ENCODE assay signal across 22 cellular contexts in the genomic region with DNA sequence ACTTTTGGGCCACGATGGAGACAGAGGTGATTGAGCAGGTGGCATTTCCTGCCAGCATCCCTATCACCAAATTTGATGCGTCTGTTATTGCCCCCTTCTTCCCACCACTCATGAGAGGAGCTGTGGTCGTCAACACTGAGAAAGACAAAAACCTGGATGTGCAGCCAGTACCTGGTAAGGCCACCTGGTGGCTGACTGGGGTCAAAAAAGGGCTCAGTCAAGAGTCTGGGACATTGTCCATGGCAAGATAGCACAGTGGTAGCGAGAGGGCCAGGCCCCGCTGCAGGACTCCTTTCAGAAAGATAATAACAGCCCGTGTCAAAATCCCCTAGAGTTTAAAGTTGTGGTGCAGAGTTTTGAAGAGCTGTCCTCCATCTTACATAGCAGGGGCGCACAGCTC. TPM values are rescaled to one million over a fixed set of nuclear protein-coding genes. Genes with fewer than 3 reads are reported as not detected.
DNase-seq lines count a peak whose midpoint lies in the region; ATAC-seq and TF ChIP-seq lines count a peak whose summit lies in the region.
"Had no signal": no experiment of that assay in that cellular context is flagged by ENCODE, and none has a peak within 500 bp of the region (broad histone marks: within the 10 kb centered on the region; RNA-seq: fewer than 3 reads in every experiment).

No MANE protein-coding gene starts in this region.

- no peak for TF ChIP-seq CTCF in activated CD8-positive, alpha-beta T cell treated with anti-CD3 and anti-CD28 coated beads for 36 hours (IDR thresholded peaks at IDR 0.05)
- TF ChIP-seq CTCF in H9 (conservative IDR thresholded peaks at IDR 0.05) (peak; percentile 56; the same call in 2 of the 3 replicates), WTC11 (IDR thresholded peaks at IDR 0.05) (no peak)

- no peaks in the 10 kb centered on the region for H3K79me1 ChIP-seq in H9 (ENCODE audit: insufficient read depth, low read depth, low read length, poor library complexity, severe bottlenecking)

- H2BK20ac ChIP-seq in H9 (ENCODE audit: low read depth, low read length, poor library complexity, severe bottlenecking), result no peak overlapping the region

- WGBS in H9 (ENCODE audit: extremely low coverage, insufficient read length, low lambda C conversion rate), result no CpG with 5 or more reads among the region's 7 CpGs

- H3T11ph ChIP-seq in H9 (ENCODE audit: low read length), result no peak overlapping the region

- no peak overlapping the region for H3K23ac ChIP-seq in H9 (ENCODE audit: insufficient read length, low read depth, low read length)

- no peak overlapping the region for H3K4me2 ChIP-seq in H9 (ENCODE audit: insufficient read depth, insufficient read length, low read length)

- H3K4me1 ChIP-seq in H9 (ENCODE audit: insufficient read depth, low read length), result no peaks in the 10 kb centered on the region; the same call in 1 of the 2 replicates
- H3K4me1 ChIP-seq: colonic mucosa, pancreas had no signal

- H3K4me3 Mint-ChIP-seq in activated CD8-positive, alpha-beta T cell treated with anti-CD3 and anti-CD28 coated beads, Interleukin-2, amount 10 ng/mL, durations not matched to agents 7 days and 5 days, result no peak overlapping the region
- no peak overlapping the region for H3K4me3 Mint-ChIP-seq in activated CD8-positive, alpha-beta T cell treated with anti-CD3 and anti-CD28 coated beads for 36 hours
- H3K4me3 Mint-ChIP-seq in H9 (no peak overlapping the region), WTC11 (no peak overlapping the region)
- peak overlapping the region; percentile 41 for H3K4me3 Mint-ChIP-seq in natural killer cell treated with Interleukin-12 subunit alpha and Interleukin-12 subunit beta and Interleukin-15 and Interleukin-18, amount 100 ng/mL, for 72 hours
- H3K4me3 Mint-ChIP-seq: activated T-helper 17 cell treated with anti-CD3 and anti-CD28 coated beads, Interleukin-2, amount 50 U/mL, for 72 hours had no signal

- H3K9me3 ChIP-seq in H9 (ENCODE audit: control insufficient read depth, low read depth, low read length), result no peaks in the 10 kb centered on the region
- H3K9me3 ChIP-seq: colonic mucosa, pancreas, upper lobe of left lung had no signal

- H3K23me2 ChIP-seq in H9 (ENCODE audit: insufficient read length, low read depth, low read length, poor library complexity, severe bottlenecking), result no peaks in the 10 kb centered on the region

- no peaks in the 10 kb centered on the region for H3K27me3 ChIP-seq in H9 (ENCODE audit: insufficient read depth, low read length)
- H3K27me3 ChIP-seq: colonic mucosa, pancreas, upper lobe of left lung had no signal

- H4K5ac ChIP-seq in H9 (ENCODE audit: insufficient read length, low read depth, low read length), result no peak overlapping the region

- POLR2A ChIA-PET in activated CD8-positive, alpha-beta T cell treated with anti-CD3 and anti-CD28 coated beads, Interleukin-2, amount 10 ng/mL, durations not matched to agents 7 days and 5 days (lab: Charles Lee), result interaction anchor here (0.6 to 1.3 kb wide), 2 partner anchors 44 to 201 kb away, joined by 3 to 4 read pairs; no protein-coding TSS in a partner anchor
- POLR2A ChIA-PET in activated CD8-positive, alpha-beta T cell treated with anti-CD3 and anti-CD28 coated beads for 36 hours (lab: Charles Lee), result no interaction called here
- POLR2A ChIA-PET in WTC11 (lab: Charles Lee), result no interaction called here

- CTCF ChIA-PET in activated CD8-positive, alpha-beta T cell treated with anti-CD3 and anti-CD28 coated beads, Interleukin-2, amount 10 ng/mL, durations not matched to agents 7 days and 5 days (lab: Charles Lee), result interaction anchor here (1.2 to 1.7 kb wide), 4 partner anchors 12 to 46 kb away, joined by 3 to 5 read pairs (median 4); a partner anchor contains a TSS
- CTCF ChIA-PET in activated CD8-positive, alpha-beta T cell treated with anti-CD3 and anti-CD28 coated beads for 36 hours (lab: Charles Lee), result interaction anchor here (1.1 kb wide), 1 partner anchor 9 kb away, joined by 4 read pairs; no protein-coding TSS in a partner anchor
- CTCF ChIA-PET in WTC11 (lab: Charles Lee), result interaction anchor here (1.0 to 1.2 kb wide), 7 partner anchors 11 to 174 kb away, joined by 3 to 7 read pairs (median 3); no protein-coding TSS in a partner anchor

- H3K4me1 Mint-ChIP-seq in activated CD8-positive, alpha-beta T cell treated with anti-CD3 and anti-CD28 coated beads, Interleukin-2, amount 10 ng/mL, durations not matched to agents 7 days and 5 days (ENCODE audit: low read depth), result peaks cover 42% of the 10 kb centered on the region
- H3K4me1 Mint-ChIP-seq in activated CD8-positive, alpha-beta T cell treated with anti-CD3 and anti-CD28 coated beads for 36 hours (ENCODE audit: low read depth), result peaks cover 20% of the 10 kb centered on the region
- H3K4me1 Mint-ChIP-seq in H9 (peaks cover 5 to 11% of the 10 kb centered on the region in 2 experiments), WTC11 (peaks cover 5% of the 10 kb centered on the region)
- peaks cover 70 to 78% of the 10 kb centered on the region in 2 donors for H3K4me1 Mint-ChIP-seq in natural killer cell treated with Interleukin-12 subunit alpha and Interleukin-12 subunit beta and Interleukin-15 and Interleukin-18, amount 100 ng/mL, for 72 hours (ENCODE audit: low read depth in 2 of 2)
- H3K4me1 Mint-ChIP-seq: activated T-helper 17 cell treated with anti-CD3 and anti-CD28 coated beads, Interleukin-2, amount 50 U/mL, for 72 hours had no signal

- no peak overlapping the region for H2AK5ac ChIP-seq in H9 (ENCODE audit: insufficient read length, low read length)

- no peaks in the 10 kb centered on the region for H3K27me3 Mint-ChIP-seq in activated CD8-positive, alpha-beta T cell treated with anti-CD3 and anti-CD28 coated beads, Interleukin-2, amount 10 ng/mL, durations not matched to agents 7 days and 5 days (ENCODE audit: low read depth)
- no peaks in the 10 kb centered on the region for H3K27me3 Mint-ChIP-seq in activated CD8-positive, alpha-beta T cell treated with anti-CD3 and anti-CD28 coated beads for 36 hours
- H3K27me3 Mint-ChIP-seq in H9 (ENCODE audit: low read depth) (no peaks in the 10 kb centered on the region), WTC11 (ENCODE audit: low read depth) (no peaks in the 10 kb centered on the region)
- H3K27me3 Mint-ChIP-seq in natural killer cell treated with Interleukin-12 subunit alpha and Interleukin-12 subunit beta and Interleukin-15 and Interleukin-18, amount 100 ng/mL, for 72 hours, result peaks cover 0 to 19% of the 10 kb centered on the region in 2 donors
- H3K27me3 Mint-ChIP-seq: activated T-helper 17 cell treated with anti-CD3 and anti-CD28 coated beads, Interleukin-2, amount 50 U/mL, for 72 hours had no signal

- H4K8ac ChIP-seq in H9 (replicated peaks; ENCODE audit: insufficient read length, low read depth, low read length), result no peak overlapping the region

- DNase-seq in activated CD8-positive, alpha-beta T cell treated with anti-CD3 and anti-CD28 coated beads, Interleukin-2, amount 10 ng/mL, durations not matched to agents 7 days and 5 days, result no peak
- DNase-seq in activated CD8-positive, alpha-beta T cell treated with anti-CD3 and anti-CD28 coated beads for 36 hours, result no peak
- DNase-seq in H9 (no peak), WTC11 (ENCODE audit: low spot score) (peak; percentile 29), NCI-H2227 (lab: John Stamatoyannopoulos, UW; ENCODE audit: unreplicated experiment) (no peak), NCI-H2029 (lab: John Stamatoyannopoulos, UW) (no peak), HK-2 (ENCODE audit: unreplicated experiment) (no peak)
- DNase-seq in natural killer cell treated with Interleukin-12 subunit alpha and Interleukin-12 subunit beta and Interleukin-15 and Interleukin-18, amount 100 ng/mL, for 72 hours (ENCODE audit: low spot score), result no peak
- DNase-seq: activated CD4-positive, alpha-beta T cell treated with anti-CD3 and anti-CD28 coated beads, Interleukin-2, amount 50 U/mL, for 1 hour; colonic mucosa; HCEC 1CT; KBM-7; kidney; midbrain; NCI-H1436; NCI-H510A treated with DMSO at 0.1 percent for 48 hours; pancreas; small intestine; stimulated activated naive CD4-positive, alpha-beta T cell; upper lobe of left lung had no signal

- intact Hi-C loops in activated CD8-positive, alpha-beta T cell treated with anti-CD3 and anti-CD28 coated beads for 36 hours (cut with micrococcal nuclease), result no loop called here

- H2AFZ ChIP-seq in H9 (ENCODE audit: low read length), result no peak overlapping the region

- H3K9me3 Mint-ChIP-seq in activated CD8-positive, alpha-beta T cell treated with anti-CD3 and anti-CD28 coated beads, Interleukin-2, amount 10 ng/mL, durations not matched to agents 7 days and 5 days (ENCODE audit: insufficient read depth), result no peaks in the 10 kb centered on the region
- no peaks in the 10 kb centered on the region for H3K9me3 Mint-ChIP-seq in activated CD8-positive, alpha-beta T cell treated with anti-CD3 and anti-CD28 coated beads for 36 hours
- H3K9me3 Mint-ChIP-seq in H9 (no peaks in the 10 kb centered on the region), WTC11 (no peaks in the 10 kb centered on the region)
- no peaks in the 10 kb centered on the region for H3K9me3 Mint-ChIP-seq in natural killer cell treated with Interleukin-12 subunit alpha and Interleukin-12 subunit beta and Interleukin-15 and Interleukin-18, amount 100 ng/mL, for 72 hours
- H3K9me3 Mint-ChIP-seq: activated T-helper 17 cell treated with anti-CD3 and anti-CD28 coated beads, Interleukin-2, amount 50 U/mL, for 72 hours had no signal

- H4K91ac ChIP-seq in H9 (ENCODE audit: insufficient read length, low read depth, low read length), result no peak overlapping the region

- H2BK15ac ChIP-seq in H9 (ENCODE audit: low read depth, low read length), result no peak overlapping the region

- no peak overlapping the region for H3K56ac ChIP-seq in H9 (ENCODE audit: insufficient read length, low read depth, low read length)

- ATAC-seq in activated CD8-positive, alpha-beta T cell treated with anti-CD3 and anti-CD28 coated beads, Interleukin-2, amount 10 ng/mL, durations not matched to agents 7 days and 5 days, result no peak
- no peak for ATAC-seq in activated CD8-positive, alpha-beta T cell treated with anti-CD3 and anti-CD28 coated beads for 36 hours
- peak; percentile 69 for ATAC-seq in WTC11
- ATAC-seq in natural killer cell treated with Interleukin-12 subunit alpha and Interleukin-12 subunit beta and Interleukin-15 and Interleukin-18, amount 100 ng/mL, for 72 hours, result peak; percentile 11 to 40
- ATAC-seq: activated T-helper 17 cell treated with anti-CD3 and anti-CD28 coated beads, Interleukin-2, amount 50 U/mL, for 72 hours; pancreas had no signal

- no peak overlapping the region for H2BK120ac ChIP-seq in H9 (ENCODE audit: low read depth, low read length, poor library complexity, severe bottlenecking)

- H4K20me1 ChIP-seq in H9 (ENCODE audit: control insufficient read depth, insufficient read depth, insufficient read length), result no peaks in the 10 kb centered on the region

- no peak overlapping the region for H3K14ac ChIP-seq in H9 (ENCODE audit: insufficient read depth, low read length)

- H3K79me2 ChIP-seq in H9 (ENCODE audit: insufficient read depth, low read length), result no peaks in the 10 kb centered on the region

- H3K36me3 Mint-ChIP-seq in activated CD8-positive, alpha-beta T cell treated with anti-CD3 and anti-CD28 coated beads, Interleukin-2, amount 10 ng/mL, durations not matched to agents 7 days and 5 days (ENCODE audit: low read depth), result peaks cover 76% of the 10 kb centered on the region
- H3K36me3 Mint-ChIP-seq in activated CD8-positive, alpha-beta T cell treated with anti-CD3 and anti-CD28 coated beads for 36 hours (ENCODE audit: low read depth), result peaks cover 58% of the 10 kb centered on the region
- H3K36me3 Mint-ChIP-seq in H9 (ENCODE audit: insufficient read depth in 1 of 3, low read depth in 3 of 3) (peaks cover 34 to 93% (median 76%) of the 10 kb centered on the region in 3 experiments; a peak in 6 of 7 replicates), WTC11 (peaks cover 76% of the 10 kb centered on the region)
- peaks cover 63% of the 10 kb centered on the region for H3K36me3 Mint-ChIP-seq in natural killer cell treated with Interleukin-12 subunit alpha and Interleukin-12 subunit beta and Interleukin-15 and Interleukin-18, amount 100 ng/mL, for 72 hours

- H2BK12ac ChIP-seq in H9 (ENCODE audit: insufficient read length, low read depth, low read length), result no peak overlapping the region

- no peak overlapping the region for H3K27ac ChIP-seq in H9 (ENCODE audit: insufficient read length, low read depth, low read length)
- H3K27ac ChIP-seq: colonic mucosa, pancreas, upper lobe of left lung had no signal

- no peak overlapping the region for H3K18ac ChIP-seq in H9 (ENCODE audit: insufficient read length, low read depth, low read length)

- no peak overlapping the region for H2BK5ac ChIP-seq in H9 (ENCODE audit: insufficient read length, low read length)

- H3K9ac ChIP-seq in H9 (ENCODE audit: extremely low read depth, insufficient read length, low read length), result no peak overlapping the region

- peak overlapping the region; percentile 53 for H3K27ac Mint-ChIP-seq in activated CD8-positive, alpha-beta T cell treated with anti-CD3 and anti-CD28 coated beads, Interleukin-2, amount 10 ng/mL, durations not matched to agents 7 days and 5 days
- no peak overlapping the region for H3K27ac Mint-ChIP-seq in activated CD8-positive, alpha-beta T cell treated with anti-CD3 and anti-CD28 coated beads for 36 hours
- H3K27ac Mint-ChIP-seq in H9 (peak overlapping the region in 1 of 3 experiments; percentile 66; a peak in 1 of 7 replicates), WTC11 (no peak overlapping the region)
- peak overlapping the region; percentile 8 to 57 for H3K27ac Mint-ChIP-seq in natural killer cell treated with Interleukin-12 subunit alpha and Interleukin-12 subunit beta and Interleukin-15 and Interleukin-18, amount 100 ng/mL, for 72 hours
- H3K27ac Mint-ChIP-seq: activated T-helper 17 cell treated with anti-CD3 and anti-CD28 coated beads, Interleukin-2, amount 50 U/mL, for 72 hours had no signal

- no peak overlapping the region for H3K4ac ChIP-seq in H9 (ENCODE audit: low read depth, low read length)

RNA-seq across cellular contexts. Expression of a gene that starts 40.8 kb away (rescaled TPM):
- not detected for total RNA-seq in activated CD8-positive, alpha-beta T cell treated with anti-CD3 and anti-CD28 coated beads, Interleukin-2, amount 10 ng/mL, durations not matched to agents 7 days and 5 days
- not detected for total RNA-seq in activated CD8-positive, alpha-beta T cell treated with anti-CD3 and anti-CD28 coated beads for 36 hours
- total RNA-seq in H9 (2021) (0.13 TPM in 1 of 2 replicates, not detected in the other), WTC11 (2021) (0.07 to 0.20 TPM (median 0.14 TPM) in 3 replicates)
- total RNA-seq in natural killer cell treated with Interleukin-12 subunit alpha and Interleukin-12 subunit beta and Interleukin-15 and Interleukin-18, amount 100 ng/mL, for 72 hours, result 1 to 10 TPM in 1 of 2 donors, not detected in 1; 1.4 TPM
- total RNA-seq: T-helper 2 cell treated with Interferon-gamma antibody and Interleukin-4, amounts not matched to agents 100 ng/mL and 5 ng/mL, for 36 hours had no signal

RNA-seq across cellular contexts. Expression of a gene that starts 45.0 kb away (rescaled TPM):
- total RNA-seq in activated CD8-positive, alpha-beta T cell treated with anti-CD3 and anti-CD28 coated beads, Interleukin-2, amount 10 ng/mL, durations not matched to agents 7 days and 5 days, result 10 to 100 TPM; 36.5 to 37.5 TPM
- 10 to 100 TPM; 30.4 to 32.6 TPM for total RNA-seq in activated CD8-positive, alpha-beta T cell treated with anti-CD3 and anti-CD28 coated beads for 36 hours
- total RNA-seq in H9 (2021) (23.8 and 26.9 TPM in 2 replicates), WTC11 (2021) (27.8 to 31.6 TPM (median 31.4 TPM) in 3 replicates)
- total RNA-seq in natural killer cell treated with Interleukin-12 subunit alpha and Interleukin-12 subunit beta and Interleukin-15 and Interleukin-18, amount 100 ng/mL, for 72 hours, result 10 to 100 TPM; 47.5 to 76.7 TPM

RNA-seq across cellular contexts. Expression of a gene that starts 45.1 kb away (rescaled TPM):
- total RNA-seq in activated CD8-positive, alpha-beta T cell treated with anti-CD3 and anti-CD28 coated beads, Interleukin-2, amount 10 ng/mL, durations not matched to agents 7 days and 5 days, result 1 to 10 TPM; 1.1 to 1.4 TPM
- total RNA-seq in activated CD8-positive, alpha-beta T cell treated with anti-CD3 and anti-CD28 coated beads for 36 hours, result 1 to 10 TPM; 1.2 to 2.2 TPM
- total RNA-seq in H9 (2021) (1.2 and 1.8 TPM in 2 replicates), WTC11 (2021) (2.1 to 3.2 TPM (median 2.8 TPM) in 3 replicates)
- 1 to 10 TPM; 2.4 to 2.7 TPM for total RNA-seq in natural killer cell treated with Interleukin-12 subunit alpha and Interleukin-12 subunit beta and Interleukin-15 and Interleukin-18, amount 100 ng/mL, for 72 hours

Comparison
In these comparisons a context has a peak if more than half of its experiments do, and no peak if none do; other contexts are left out.
1. H3K27ac Mint-ChIP-seq: peak in activated CD8-positive, alpha-beta T cell treated with anti-CD3 and anti-CD28 coated beads, Interleukin-2, amount 10 ng/mL, durations not matched to agents 7 days and 5 days (single experiment) and natural killer cell treated with Interleukin-12 subunit alpha and Interleukin-12 subunit beta and Interleukin-15 and Interleukin-18, amount 100 ng/mL, for 72 hours (2 of 2); none in activated CD8-positive, alpha-beta T cell treated with anti-CD3 and anti-CD28 coated beads for 36 hours (single experiment) and WTC11 (single experiment).
2. ATAC-seq: peak in WTC11 (single experiment) and natural killer cell treated with Interleukin-12 subunit alpha and Interleukin-12 subunit beta and Interleukin-15 and Interleukin-18, amount 100 ng/mL, for 72 hours (2 of 2); none in activated CD8-positive, alpha-beta T cell treated with anti-CD3 and anti-CD28 coated beads, Interleukin-2, amount 10 ng/mL, durations not matched to agents 7 days and 5 days (single experiment) and activated CD8-positive, alpha-beta T cell treated with anti-CD3 and anti-CD28 coated beads for 36 hours (single experiment).